In genomic region chr15:64356443-64357040, GRCh38 we compare ENCODE assay signal across 8 cellular contexts. TPM values are rescaled to one million over a fixed set of nuclear protein-coding genes. Genes with fewer than 3 reads are reported as not detected.
DNase-seq lines count a peak whose midpoint lies in the region; ATAC-seq and TF ChIP-seq lines count a peak whose summit lies in the region.

No MANE protein-coding gene starts in this region.

- peak overlapping the region; percentile 90 for H3K4me3 Mint-ChIP-seq in stimulated activated memory B cell treated with anti-CD40 and anti-IgM and Interleukin-4, amounts not matched to agents 10 μg/mL and 1 μg/mL and 100 μg/mL, for 72 hours

- POLR2A ChIA-PET in BJ (lab: Charles Lee) = no interaction called here

- H3K36me3 ChIP-seq in BJ (ENCODE audit: control insufficient read depth, insufficient read depth, low read length) = no peaks in the 10 kb centered on the region
- no peaks in the 10 kb centered on the region for H3K36me3 ChIP-seq in ascending aorta

- intact Hi-C loops in ascending aorta (cut with DNase I) = loop anchor here (1.0 kb wide), 2 partner anchors 25 to 193 kb away; partner anchors contain the start of genes PCLAF and PPIB

- H3K4me3 ChIP-seq in BJ (ENCODE audit: low read depth, low read length) (peak overlapping the region; percentile 96), ascending aorta (peak overlapping the region; percentile 82 to 97), iPS-18c (ENCODE audit: insufficient read depth, low read depth, low read length) (peak overlapping the region; percentile 91)

- CTCF ChIA-PET in BJ (lab: Yijun Ruan, JAX) = interaction anchor here (0.7 to 1.9 kb wide), 12 partner anchors 9 to 323 kb away, joined by 3 to 9 read pairs (median 4); no protein-coding TSS in a partner anchor

- H3K9me3 Mint-ChIP-seq in stimulated activated memory B cell treated with anti-CD40 and anti-IgM and Interleukin-4, amounts not matched to agents 10 μg/mL and 1 μg/mL and 100 μg/mL, for 72 hours = no peaks in the 10 kb centered on the region

- H3K4me1 Mint-ChIP-seq in stimulated activated memory B cell treated with anti-CD40 and anti-IgM and Interleukin-4, amounts not matched to agents 10 μg/mL and 1 μg/mL and 100 μg/mL, for 72 hours = peaks cover 16% of the 10 kb centered on the region

- DNase-seq in BJ (ENCODE audit: low read depth) (no peak), NCI-H2107 (lab: John Stamatoyannopoulos, UW) (peak; percentile 37), ascending aorta (ENCODE audit: low spot score in 2 of 2) (no peak), OCI-M2 (lab: John Stamatoyannopoulos, UW; ENCODE audit: unreplicated experiment) (no peak), islet precursor cell (no peak)

- H3K27me3 ChIP-seq in BJ (ENCODE audit: control insufficient read depth, insufficient read depth, low read length) (no peaks in the 10 kb centered on the region), ascending aorta (no peaks in the 10 kb centered on the region)

- H3K27ac Mint-ChIP-seq in stimulated activated memory B cell treated with anti-CD40 and anti-IgM and Interleukin-4, amounts not matched to agents 10 μg/mL and 1 μg/mL and 100 μg/mL, for 72 hours = peak overlapping the region; percentile 78

- no peaks in the 10 kb centered on the region for H3K9me3 ChIP-seq in ascending aorta
- no peaks in the 10 kb centered on the region for H3K9me3 ChIP-seq in iPS-18c (ENCODE audit: control insufficient read depth, insufficient read depth, low read length)

- H3K27ac ChIP-seq in ascending aorta = peak overlapping the region in 1 of 2 donors; percentile 27

- no peaks in the 10 kb centered on the region for H3K36me3 Mint-ChIP-seq in stimulated activated memory B cell treated with anti-CD40 and anti-IgM and Interleukin-4, amounts not matched to agents 10 μg/mL and 1 μg/mL and 100 μg/mL, for 72 hours

- no peaks in the 10 kb centered on the region for H3K27me3 Mint-ChIP-seq in stimulated activated memory B cell treated with anti-CD40 and anti-IgM and Interleukin-4, amounts not matched to agents 10 μg/mL and 1 μg/mL and 100 μg/mL, for 72 hours

- peak; percentile 24 for ATAC-seq in GM19395 (IDR thresholded peaks at IDR 0.05; ENCODE audit: unreplicated experiment)
- no peak for ATAC-seq in stimulated activated memory B cell treated with anti-CD40 and anti-IgM and Interleukin-4, amounts not matched to agents 10 μg/mL and 1 μg/mL and 100 μg/mL, for 72 hours

- peak; percentile 48 for TF ChIP-seq CTCF in BJ (IDR thresholded peaks at IDR 0.05; ENCODE audit: insufficient read depth, low read depth, low read length)
- peak; percentile 15 to 40 (median 24) for TF ChIP-seq CTCF in ascending aorta (IDR thresholded peaks at IDR 0.05)

- peaks cover 0 to 7% of the 10 kb centered on the region in 2 donors for H3K4me1 ChIP-seq in ascending aorta

RNA-seq across cellular contexts. Expression of gene CSNK1G1, which starts 0.6 kb away (rescaled TPM):
- polyA plus RNA-seq in BJ (2011; rRNA removed) = 8.0 and 14.1 TPM in 2 replicates
- 19.8 and 28.0 TPM in 2 replicates for polyA minus RNA-seq in BJ (2011; rRNA and poly(A)+ RNA removed)
- 12.9 TPM for total RNA-seq in ascending aorta

RNA-seq across cellular contexts. Expression of gene PCLAF, which starts 24.7 kb away (rescaled TPM):
- 127 and 143 TPM in 2 replicates for polyA plus RNA-seq in BJ (2011; rRNA removed)
- polyA minus RNA-seq in BJ (2011; rRNA and poly(A)+ RNA removed) = 5.0 and 5.3 TPM in 2 replicates
- total RNA-seq in ascending aorta = not detected

RNA-seq across cellular contexts. Expression of gene TRIP4, which starts 31.1 kb away (rescaled TPM):
- polyA plus RNA-seq in BJ (2011; rRNA removed) = 14.3 and 21.0 TPM in 2 replicates
- 12.5 and 16.5 TPM in 2 replicates for polyA minus RNA-seq in BJ (2011; rRNA and poly(A)+ RNA removed)
- total RNA-seq in ascending aorta = 5.6 TPM
